In genomic region chr2:238651306-238652052, GRCh38 we compare ENCODE assay signal across 14 cellular contexts.
DNase-seq lines count a peak whose midpoint lies in the region; ATAC-seq and TF ChIP-seq lines count a peak whose summit lies in the region.
"Had no signal": no experiment of that assay in that cellular context is flagged by ENCODE, and none has a peak within 500 bp of the region (broad histone marks: within the 10 kb centered on the region; RNA-seq: fewer than 3 reads in every experiment).

No MANE protein-coding gene starts in this region.

- H3K27me3 ChIP-seq in right atrium auricular region (no peaks in the 10 kb centered on the region), right cardiac atrium (ENCODE audit: control insufficient read depth, insufficient read depth) (no peaks in the 10 kb centered on the region), endodermal cell (ENCODE audit: control insufficient read depth, insufficient read depth, low read length, poor library complexity, severe bottlenecking) (no peaks in the 10 kb centered on the region), colonic mucosa (no peaks in the 10 kb centered on the region)

- H3K27ac Mint-ChIP-seq in endodermal cell (no peak overlapping the region), type B pancreatic cell (no peak overlapping the region)
- H3K27ac Mint-ChIP-seq: CD4-positive, alpha-beta T cell had no signal

- TF ChIP-seq CTCF in right atrium auricular region (IDR thresholded peaks at IDR 0.05) = no peak
- TF ChIP-seq CTCF in endodermal cell (conservative IDR thresholded peaks at IDR 0.05) = no peak
- TF ChIP-seq CTCF in type B pancreatic cell (conservative IDR thresholded peaks at IDR 0.05) = no peak
- no peak for TF ChIP-seq CTCF in colonic mucosa (IDR thresholded peaks at IDR 0.05)

- no peaks in the 10 kb centered on the region for H3K36me3 ChIP-seq in right atrium auricular region
- no peaks in the 10 kb centered on the region for H3K36me3 ChIP-seq in endodermal cell (ENCODE audit: control insufficient read depth, insufficient read depth, low read length)
- H3K36me3 ChIP-seq in colonic mucosa = no peaks in the 10 kb centered on the region
- H3K36me3 ChIP-seq: HAP-1 had no signal

- no peak overlapping the region for H3K4me3 ChIP-seq in right atrium auricular region
- no peak overlapping the region for H3K4me3 ChIP-seq in right cardiac atrium (ENCODE audit: low read length)
- no peak overlapping the region for H3K4me3 ChIP-seq in endodermal cell (ENCODE audit: low read length)
- no peak overlapping the region for H3K4me3 ChIP-seq in colonic mucosa
- H3K4me3 ChIP-seq: HAP-1 had no signal

- intact Hi-C loops in right cardiac atrium (cut with DNase I) = no loop called here
- intact Hi-C loops in colonic mucosa (cut with DNase I) = no loop called here

- H3K27ac ChIP-seq in right atrium auricular region = no peak overlapping the region
- H3K27ac ChIP-seq in right cardiac atrium (ENCODE audit: low read length) = no peak overlapping the region
- no peak overlapping the region for H3K27ac ChIP-seq in endodermal cell (ENCODE audit: low read depth, low read length)
- no peak overlapping the region for H3K27ac ChIP-seq in colonic mucosa
- H3K27ac ChIP-seq: C4-2B had no signal

- H3K9ac ChIP-seq in endodermal cell (ENCODE audit: extremely low read depth, low read length, poor library complexity, severe bottlenecking) = no peak overlapping the region
- no peak overlapping the region for H3K9ac ChIP-seq in colonic mucosa (ENCODE audit: low read depth in 2 of 2, low read length in 2 of 2)

- H3K27me3 Mint-ChIP-seq in endodermal cell (ENCODE audit: insufficient read depth) (peaks cover 6% of the 10 kb centered on the region), type B pancreatic cell (no peaks in the 10 kb centered on the region)

- H3K9me3 Mint-ChIP-seq in endodermal cell = peaks cover 1% of the 10 kb centered on the region
- H3K9me3 Mint-ChIP-seq in type B pancreatic cell = no peaks in the 10 kb centered on the region
- H3K9me3 Mint-ChIP-seq: CD4-positive, alpha-beta T cell had no signal

- no peaks in the 10 kb centered on the region for H3K4me1 ChIP-seq in right atrium auricular region
- no peaks in the 10 kb centered on the region for H3K4me1 ChIP-seq in right cardiac atrium (ENCODE audit: control insufficient read depth, insufficient read depth, low read length)
- no peaks in the 10 kb centered on the region for H3K4me1 ChIP-seq in endodermal cell (ENCODE audit: control insufficient read depth, insufficient read depth, low read length)
- H3K4me1 ChIP-seq in colonic mucosa = no peaks in the 10 kb centered on the region
- H3K4me1 ChIP-seq: HAP-1 had no signal

- no peaks in the 10 kb centered on the region for H3K4me1 Mint-ChIP-seq in endodermal cell
- H3K4me1 Mint-ChIP-seq in type B pancreatic cell (ENCODE audit: unreplicated experiment) = peaks cover 16% of the 10 kb centered on the region

- WGBS in right cardiac atrium = 86% methylated on average over 5 of the region's 5 CpGs
- WGBS in endodermal cell (ENCODE audit: insufficient coverage in 1 of 2, insufficient read length in 1 of 2), 2 experiments = 79 to 86% methylated on average over 4 to 5 of the region's 5 CpGs

- no peak for ATAC-seq in right cardiac atrium
- ATAC-seq in GM19023 (IDR thresholded peaks at IDR 0.05; ENCODE audit: unreplicated experiment) = no peak

- H3K36me3 Mint-ChIP-seq in endodermal cell (ENCODE audit: low read depth) (no peaks in the 10 kb centered on the region), type B pancreatic cell (no peaks in the 10 kb centered on the region)

- H3K4me3 Mint-ChIP-seq in endodermal cell (no peak overlapping the region), type B pancreatic cell (no peak overlapping the region)
- H3K4me3 Mint-ChIP-seq: CD4-positive, alpha-beta T cell had no signal

- DNase-seq in right atrium auricular region (ENCODE audit: low spot score) = peak; percentile 32
- DNase-seq in right cardiac atrium = no peak
- DNase-seq in activated CD8-positive, alpha-beta memory T cell treated with anti-CD3 and anti-CD28 coated beads, Interleukin-2, amount 50 U/mL, for 48 hours = peak; percentile 17
- peak; percentile 19 for DNase-seq in endodermal cell
- DNase-seq in type B pancreatic cell (ENCODE audit: extremely low spot score, unreplicated experiment) = peak; percentile 34
- DNase-seq in H4 (ENCODE audit: low spot score) = no peak
- no peak for DNase-seq in colonic mucosa
- DNase-seq: ACHN; AML-193; Caco-2; CD4-positive, alpha-beta T cell had no signal

- H3K9me3 ChIP-seq in right atrium auricular region = no peaks in the 10 kb centered on the region
- H3K9me3 ChIP-seq in right cardiac atrium (ENCODE audit: control insufficient read depth, low read length) = no peaks in the 10 kb centered on the region
- no peaks in the 10 kb centered on the region for H3K9me3 ChIP-seq in endodermal cell (ENCODE audit: control insufficient read depth, low read length)
- no peaks in the 10 kb centered on the region for H3K9me3 ChIP-seq in colonic mucosa
- H3K9me3 ChIP-seq: Caco-2, HAP-1 had no signal

Comparison
In these comparisons a context has a peak if more than half of its experiments do, and no peak if none do; other contexts are left out.
1. DNase-seq: peak in right atrium auricular region (single experiment), activated CD8-positive, alpha-beta memory T cell treated with anti-CD3 and anti-CD28 coated beads, Interleukin-2, amount 50 U/mL, for 48 hours (single experiment), endodermal cell (single experiment) and type B pancreatic cell (single experiment); none in right cardiac atrium (0 of 3), H4 (single experiment) and colonic mucosa (single experiment).